8 cellular contexts compared by ENCODE assay signal in genomic region chr4:112296949-112297483, GRCh38. TPM values are rescaled to one million over a fixed set of nuclear protein-coding genes. Genes with fewer than 3 reads are reported as not detected.
DNase-seq lines count a peak whose midpoint lies in the region; ATAC-seq and TF ChIP-seq lines count a peak whose summit lies in the region.

Gene ALPK1, plus strand, starts transcription at chr4:112297369.

- H3K27me3 Mint-ChIP-seq in nephron (ENCODE audit: low read depth) (no peaks in the 10 kb centered on the region), endothelial cell (ENCODE audit: unreplicated experiment) (peaks cover 2% of the 10 kb centered on the region)

- TF ChIP-seq CTCF in epithelial cell of esophagus (IDR thresholded peaks at IDR 0.05; ENCODE audit: insufficient read depth, low read depth, low read length, missing control alignments): no peak
- TF ChIP-seq CTCF in nephron (IDR thresholded peaks at IDR 0.05; ENCODE audit: unreplicated experiment in 3 of 3): no peak
- TF ChIP-seq CTCF in endothelial cell (IDR thresholded peaks at IDR 0.05; ENCODE audit: unreplicated experiment): no peak

- peak within 1 kb of the TSS; percentile 85 to 95 (median 92) for H3K27ac Mint-ChIP-seq in nephron
- no peak within 1 kb of the TSS for H3K27ac Mint-ChIP-seq in endothelial cell (ENCODE audit: unreplicated experiment)

- H3K4me3 Mint-ChIP-seq in nephron (peak within 1 kb of the TSS; percentile 81 to 89 (median 82)), endothelial cell (ENCODE audit: unreplicated experiment) (no peak within 1 kb of the TSS)

- peak within 1 kb of the TSS; percentile 58 for H3K4me3 ChIP-seq in epithelial cell of esophagus (ENCODE audit: low read length)

- DNase-seq in Caki2 (ENCODE audit: low read depth): peak; percentile 79
- peak; percentile 90 for DNase-seq in epithelial cell of esophagus (ENCODE audit: low read depth)
- DNase-seq in stimulated activated CD4-positive, alpha-beta T cell treated with anti-CD3 and anti-CD28 coated beads, Interleukin-15, amount 100 ng/mL, for 24 hours: no peak
- DNase-seq in endothelial cell (ENCODE audit: low spot score): no peak

- H3K9me3 Mint-ChIP-seq in nephron: no peaks in the 10 kb centered on the region
- no peaks in the 10 kb centered on the region for H3K9me3 Mint-ChIP-seq in endothelial cell (ENCODE audit: unreplicated experiment)

- ATAC-seq in GM19467 (IDR thresholded peaks at IDR 0.05; ENCODE audit: unreplicated experiment) (peak; percentile 64), HG03521 (IDR thresholded peaks at IDR 0.05; ENCODE audit: unreplicated experiment) (peak; percentile 75), SK-N-SH treated with all-trans-retinoic acid at 6 μM for 48 hours (peak; percentile 100)

- H3K36me3 Mint-ChIP-seq in nephron (ENCODE audit: low read depth) (no peaks in the 10 kb centered on the region), endothelial cell (ENCODE audit: low read depth, unreplicated experiment) (no peaks in the 10 kb centered on the region)

- in situ Hi-C loops in Caki2 (cut with HindIII; ENCODE audit: low pct_unique_long_range_greater_than_20kb, low sequenced_read_pairs): no loop called here

- H3K4me1 Mint-ChIP-seq in nephron: peaks cover 22% of the 10 kb centered on the region
- H3K4me1 Mint-ChIP-seq in endothelial cell (ENCODE audit: unreplicated experiment): peaks cover 5% of the 10 kb centered on the region

TF ChIP-seq in SK-N-SH treated with all-trans-retinoic acid at 6 μM for 48 hours, 23 proteins besides CTCF, POLR2A, EP300 and RAD21:
- TF ChIP-seq ZNF8 (CRISPR knock-in tag; IDR thresholded peaks at IDR 0.05) (no peak), PPARA (CRISPR knock-in tag; IDR thresholded peaks at IDR 0.05; ENCODE audit: borderline replicate concordance) (no peak), TCF4 (CRISPR knock-in tag; IDR thresholded peaks at IDR 0.05; ENCODE audit: borderline replicate concordance) (no peak), OSR1 (CRISPR knock-in tag; IDR thresholded peaks at IDR 0.05) (no peak), ZFP30 (CRISPR knock-in tag; IDR thresholded peaks at IDR 0.05) (no peak), ZFP3 (CRISPR knock-in tag; IDR thresholded peaks at IDR 0.05) (no peak), ESRRG (CRISPR knock-in tag; IDR thresholded peaks at IDR 0.05) (no peak), ZC3H10 (CRISPR knock-in tag; IDR thresholded peaks at IDR 0.05) (no peak), CREB5 (CRISPR knock-in tag; IDR thresholded peaks at IDR 0.05; ENCODE audit: low read depth) (no peak), ARNTL (CRISPR knock-in tag; IDR thresholded peaks at IDR 0.05; ENCODE audit: borderline replicate concordance, low read depth) (no peak), CSDC2 (CRISPR knock-in tag; IDR thresholded peaks at IDR 0.05) (no peak), GLIS3 (CRISPR knock-in tag; IDR thresholded peaks at IDR 0.05) (no peak)
- TF ChIP-seq, protein P1, sequence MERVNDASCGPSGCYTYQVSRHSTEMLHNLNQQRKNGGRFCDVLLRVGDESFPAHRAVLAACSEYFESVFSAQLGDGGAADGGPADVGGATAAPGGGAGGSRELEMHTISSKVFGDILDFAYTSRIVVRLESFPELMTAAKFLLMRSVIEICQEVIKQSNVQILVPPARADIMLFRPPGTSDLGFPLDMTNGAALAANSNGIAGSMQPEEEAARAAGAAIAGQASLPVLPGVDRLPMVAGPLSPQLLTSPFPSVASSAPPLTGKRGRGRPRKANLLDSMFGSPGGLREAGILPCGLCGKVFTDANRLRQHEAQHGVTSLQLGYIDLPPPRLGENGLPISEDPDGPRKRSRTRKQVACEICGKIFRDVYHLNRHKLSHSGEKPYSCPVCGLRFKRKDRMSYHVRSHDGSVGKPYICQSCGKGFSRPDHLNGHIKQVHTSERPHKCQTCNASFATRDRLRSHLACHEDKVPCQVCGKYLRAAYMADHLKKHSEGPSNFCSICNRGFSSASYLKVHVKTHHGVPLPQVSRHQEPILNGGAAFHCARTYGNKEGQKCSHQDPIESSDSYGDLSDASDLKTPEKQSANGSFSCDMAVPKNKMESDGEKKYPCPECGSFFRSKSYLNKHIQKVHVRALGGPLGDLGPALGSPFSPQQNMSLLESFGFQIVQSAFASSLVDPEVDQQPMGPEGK (CRISPR knock-in tag; IDR thresholded peaks at IDR 0.05; ENCODE audit: borderline replicate concordance): no peak
- TF ChIP-seq, protein P2, sequence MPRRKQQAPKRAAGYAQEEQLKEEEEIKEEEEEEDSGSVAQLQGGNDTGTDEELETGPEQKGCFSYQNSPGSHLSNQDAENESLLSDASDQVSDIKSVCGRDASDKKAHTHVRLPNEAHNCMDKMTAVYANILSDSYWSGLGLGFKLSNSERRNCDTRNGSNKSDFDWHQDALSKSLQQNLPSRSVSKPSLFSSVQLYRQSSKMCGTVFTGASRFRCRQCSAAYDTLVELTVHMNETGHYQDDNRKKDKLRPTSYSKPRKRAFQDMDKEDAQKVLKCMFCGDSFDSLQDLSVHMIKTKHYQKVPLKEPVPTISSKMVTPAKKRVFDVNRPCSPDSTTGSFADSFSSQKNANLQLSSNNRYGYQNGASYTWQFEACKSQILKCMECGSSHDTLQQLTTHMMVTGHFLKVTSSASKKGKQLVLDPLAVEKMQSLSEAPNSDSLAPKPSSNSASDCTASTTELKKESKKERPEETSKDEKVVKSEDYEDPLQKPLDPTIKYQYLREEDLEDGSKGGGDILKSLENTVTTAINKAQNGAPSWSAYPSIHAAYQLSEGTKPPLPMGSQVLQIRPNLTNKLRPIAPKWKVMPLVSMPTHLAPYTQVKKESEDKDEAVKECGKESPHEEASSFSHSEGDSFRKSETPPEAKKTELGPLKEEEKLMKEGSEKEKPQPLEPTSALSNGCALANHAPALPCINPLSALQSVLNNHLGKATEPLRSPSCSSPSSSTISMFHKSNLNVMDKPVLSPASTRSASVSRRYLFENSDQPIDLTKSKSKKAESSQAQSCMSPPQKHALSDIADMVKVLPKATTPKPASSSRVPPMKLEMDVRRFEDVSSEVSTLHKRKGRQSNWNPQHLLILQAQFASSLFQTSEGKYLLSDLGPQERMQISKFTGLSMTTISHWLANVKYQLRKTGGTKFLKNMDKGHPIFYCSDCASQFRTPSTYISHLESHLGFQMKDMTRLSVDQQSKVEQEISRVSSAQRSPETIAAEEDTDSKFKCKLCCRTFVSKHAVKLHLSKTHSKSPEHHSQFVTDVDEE (CRISPR knock-in tag; IDR thresholded peaks at IDR 0.05): no peak
TF ChIP-seq in SK-N-SH treated with all-trans-retinoic acid at 6 μM for 48 hours: peak in this region for 0.

RNA-seq across cellular contexts. Expression of gene ALPK1, which starts in this region (rescaled TPM):
- 2.5 and 5.3 TPM in 2 replicates for total RNA-seq in Caki2 (2014; rRNA removed; shearing (Covaris generic); ENCODE audit: low replicate concordance)
- total RNA-seq in endothelial cell (ENCODE audit: unreplicated experiment): 4.1 TPM

Comparison
In these comparisons a context has a peak if more than half of its experiments do, and no peak if none do; other contexts are left out.
1. DNase-seq: peak in Caki2 (single experiment) and epithelial cell of esophagus (single experiment); none in stimulated activated CD4-positive, alpha-beta T cell treated with anti-CD3 and anti-CD28 coated beads, Interleukin-15, amount 100 ng/mL, for 24 hours (single experiment) and endothelial cell (single experiment).
2. Peak in every context shown above with its lines, with median percentiles within 50 percentile points of each other: ATAC-seq.